In genomic region chr19:35902870-35903475, GRCh38 we compare ENCODE assay signal across 9 cellular contexts. TPM values are rescaled to one million over a fixed set of nuclear protein-coding genes. Genes with fewer than 3 reads are reported as not detected.
A peak's percentile ranks its signal among the peaks of the same experiment; 100 is the strongest.
DNase-seq lines count a peak whose midpoint lies in the region; ATAC-seq, FAIRE-seq and TF ChIP-seq lines count a peak whose summit lies in the region.
"Had no signal": no experiment of that assay in that cellular context is flagged by ENCODE, and none has a peak within 500 bp of the region (broad histone marks: within the 10 kb centered on the region; RNA-seq: fewer than 3 reads in every experiment).

No MANE protein-coding gene starts in this region.

- no peaks in the 10 kb centered on the region for H3K9me3 ChIP-seq in A549
- no peaks in the 10 kb centered on the region for H3K9me3 ChIP-seq in K562 (replicated peaks; ENCODE audit: control insufficient read depth, insufficient read depth, low read depth, low read length)

- H3K9ac ChIP-seq in K562 (ENCODE audit: insufficient read depth in 1 of 2, low read depth in 2 of 2, low read length in 2 of 2): peak overlapping the region; percentile 21 to 61; a peak in 3 of 4 replicates

- H3K4me3 Mint-ChIP-seq in mesothelial cell of epicardium: peak overlapping the region; percentile 66

- H3K36me3 ChIP-seq in K562 (ENCODE audit: control insufficient read depth, insufficient read depth, low read length): peaks cover 3% of the 10 kb centered on the region; the same call in 1 of the 3 replicates

- no TSS peak for BruUV-seq in K562 (replicated peaks; lab: Mats Ljungman, UMichigan)

- H3K27ac ChIP-seq in A549: peak overlapping the region; percentile 53 to 70; a peak in 5 of 6 replicates
- peak overlapping the region; percentile 9; the same call in 1 of the 3 replicates for H3K27ac ChIP-seq in K562 (ENCODE audit: extremely low read depth, low read depth, low read length)

- TF ChIP-seq CTCF in A549 (IDR thresholded peaks at IDR 0.05): no peak
- TF ChIP-seq CTCF in HFF-Myc (IDR thresholded peaks at IDR 0.05; ENCODE audit: low read depth, low read length, missing control alignments): no peak
- TF ChIP-seq CTCF in K562 (IDR thresholded peaks at IDR 0.05 in 2 of 3, conservative IDR thresholded peaks at IDR 0.05 in 1 of 3; ENCODE audit: insufficient read depth in 2 of 3, low read depth in 1 of 3, low read length in 3 of 3): no peak
- TF ChIP-seq CTCF in mesothelial cell of epicardium (IDR thresholded peaks at IDR 0.05; ENCODE audit: unreplicated experiment): no peak

- ATAC-seq in A549: no peak
- no peak for ATAC-seq in K562
- no peak for ATAC-seq in GM21360 (IDR thresholded peaks at IDR 0.05; ENCODE audit: unreplicated experiment)
- no peak for ATAC-seq in GM21737 (IDR thresholded peaks at IDR 0.05; ENCODE audit: unreplicated experiment)
- ATAC-seq in GM18867 (IDR thresholded peaks at IDR 0.05; ENCODE audit: unreplicated experiment): no peak

- TF ChIP-seq RAD21 in A549 (conservative IDR thresholded peaks at IDR 0.05 in 1 of 2, IDR thresholded peaks at IDR 0.05 in 1 of 2): no peak
- no peak for TF ChIP-seq RAD21 in K562 (CRISPR knock-in tag; conservative IDR thresholded peaks at IDR 0.05 in 1 of 2, IDR thresholded peaks at IDR 0.05 in 1 of 2)

- CTCF ChIA-PET in A549 (lab: Yijun Ruan, JAX): interaction anchor here (0.9 to 4.9 kb wide), 4 partner anchors 12 to 28 kb away, joined by 3 to 29 read pairs (median 12); no protein-coding TSS in a partner anchor
- CTCF ChIA-PET in K562 (lab: Yijun Ruan, JAX; ENCODE audit: low intra/inter-chr PET ratio): no interaction called here

- POLR2A ChIA-PET in A549 (lab: Yijun Ruan, JAX): no interaction called here
- POLR2A ChIA-PET in K562 (lab: Yijun Ruan, JAX): no interaction called here

- in situ Hi-C loops in K562 (cut with MboI): no loop called here

- H3K79me2 ChIP-seq in K562 (ENCODE audit: control insufficient read depth, insufficient read depth, low read length): peaks cover 19% of the 10 kb centered on the region; the same call in 2 of the 3 replicates

- no peaks in the 10 kb centered on the region for H3K36me3 Mint-ChIP-seq in mesothelial cell of epicardium

- H3K4me1 ChIP-seq in A549 (peaks cover 33% of the 10 kb centered on the region), K562 (replicated peaks in 1 of 2; ENCODE audit: control insufficient read depth in 2 of 2, insufficient read depth in 2 of 2, low read length in 2 of 2) (peaks cover 28 to 50% of the 10 kb centered on the region in 2 experiments)

- H3K4me2 ChIP-seq in A549: peak overlapping the region; percentile 82
- peak overlapping the region; percentile 77 for H3K4me2 ChIP-seq in K562 (ENCODE audit: insufficient read depth, low read length)

- no peaks in the 10 kb centered on the region for H3K27me3 ChIP-seq in K562 (ENCODE audit: control insufficient read depth in 2 of 2, insufficient read depth in 2 of 2, low read length in 2 of 2)

- H3K4me3 ChIP-seq in A549 (peak overlapping the region; percentile 34), HFF-Myc (replicated peaks; ENCODE audit: low read depth, low read length) (peak overlapping the region; percentile 37), K562 (peak overlapping the region; percentile 36)

- H3K9me1 ChIP-seq in K562 (ENCODE audit: control insufficient read depth, insufficient read depth, low read length): no peaks in the 10 kb centered on the region

- peak overlapping the region; percentile 87 for H3K27ac Mint-ChIP-seq in mesothelial cell of epicardium

- FAIRE-seq in A549 (lab: Jason Lieb, UNC) (no peak), K562 (lab: Jason Lieb, UNC) (peak; percentile 15)

- intact Hi-C loops in K562 (cut with micrococcal nuclease): no loop called here

- no peaks in the 10 kb centered on the region for H3K9me3 Mint-ChIP-seq in mesothelial cell of epicardium

- TF ChIP-seq EP300 in A549 (IDR thresholded peaks at IDR 0.05) (no peak), K562 (IDR thresholded peaks at IDR 0.05; ENCODE audit: low read length) (no peak)

- 74% methylated on average over 10 of the region's 10 CpGs for WGBS in A549 (ENCODE audit: missing lambda C conversion rate)
- WGBS in K562 (ENCODE audit: insufficient coverage, low coverage, missing lambda C conversion rate): 44% methylated on average over 9 of the region's 10 CpGs

- H4K20me1 ChIP-seq in K562 (replicated peaks; ENCODE audit: control insufficient read depth, insufficient read depth, low read length): no peaks in the 10 kb centered on the region

- DNase-seq in A549 (ENCODE audit: low read depth in 1 of 2, low spot score in 1 of 2) (no peak), HFF-Myc (ENCODE audit: extremely low read depth, low read depth) (no peak), K562 (ENCODE audit: extremely low read depth in 1 of 4, low spot score in 3 of 4) (no peak), mesothelial cell of epicardium (ENCODE audit: low spot score in 2 of 2, unreplicated experiment in 2 of 2) (no peak), kidney glomerular epithelial cell (lab: John Stamatoyannopoulos, UW) (no peak)

- no peak for TF ChIP-seq POLR2A in A549 (IDR thresholded peaks at IDR 0.05; ENCODE audit: low read length)
- no peak for TF ChIP-seq POLR2A in K562 (conservative IDR thresholded peaks at IDR 0.05)

- H3K27me3 Mint-ChIP-seq in mesothelial cell of epicardium (ENCODE audit: low read depth): no peaks in the 10 kb centered on the region

- peaks cover 26% of the 10 kb centered on the region for H3K4me1 Mint-ChIP-seq in mesothelial cell of epicardium

- peak overlapping the region; percentile 81 for H2AFZ ChIP-seq in K562 (ENCODE audit: low read depth, low read length)

RNA-seq across cellular contexts. Expression of gene HCST, which starts 0.6 kb away (rescaled TPM):
- 0.19 TPM in 1 of 2 replicates, not detected in the other for polyA plus RNA-seq in A549 (2011; rRNA removed)
- 0.30 and 0.38 TPM in 2 replicates for polyA plus RNA-seq in A549 (2012; cell fraction: cytosol; rRNA removed)
- 0.45 and 0.58 TPM in 2 replicates for polyA plus RNA-seq in A549 (2012; cell fraction: nucleus; rRNA removed)
- polyA plus RNA-seq in A549 (2017; fragmentation: RNase III; extraction: RNeasy Plus Mini Kit Qiagen cat#74134 plus additional on column Dnase treatment): 0.49 to 0.69 TPM in 2 of 3 replicates, not detected in the other
- 2.2 TPM in 1 of 2 replicates, not detected in the other for polyA minus RNA-seq in A549 (2011; rRNA and poly(A)+ RNA removed)
- total RNA-seq in K562 (2011; cell fraction: chromatin; rRNA removed; ENCODE audit: low replicate concordance): 1.0 TPM in 1 of 2 replicates, not detected in the other
- total RNA-seq in K562 (2011; cell fraction: nucleolus; rRNA removed): 1.7 and 2.2 TPM in 2 replicates
- total RNA-seq in K562 (2011; cell fraction: nucleoplasm; rRNA removed): 0.81 and 2.4 TPM in 2 replicates
- total RNA-seq in K562 (2014; rRNA removed): not detected in 2 replicates
- 0.29 TPM in 1 of 2 replicates, not detected in the other for total RNA-seq in K562 (2014; rRNA removed; fragmentation: Illumina TruSeq; extraction: Trizol)
- 0.65 and 0.94 TPM in 2 replicates for total RNA-seq in K562 (2015; rRNA removed; fragmentation: Illumina TruSeq; extraction: Trizol)
- total RNA-seq in K562 (2021): 0.47 and 1.6 TPM in 2 replicates
- polyA plus RNA-seq in K562 (2011; rRNA removed): 1.3 and 1.9 TPM in 2 replicates
- 1.4 and 17.5 TPM in 2 replicates for polyA plus RNA-seq in K562 (2011; cell fraction: cytosol; rRNA removed)
- 0.86 and 1.3 TPM in 2 replicates for polyA plus RNA-seq in K562 (2011; cell fraction: nucleus; rRNA removed)
- 1.2 and 1.6 TPM in 2 replicates for polyA plus RNA-seq in K562 (2012)
- not detected in 2 replicates for polyA plus RNA-seq in K562 (2014; fragmentation: Illumina TruSeq; extraction: Trizol)
- 1 to 10 TPM in 1 of 2 experiments, under 1 TPM in 1; 0.95 to 1.0 TPM for polyA plus RNA-seq in K562 (2014; fragmentation: Nextera tagmentation; extraction: Ambion mirVana)
- 1.1 and 1.9 TPM in 2 replicates for polyA plus RNA-seq in K562 (2014; rRNA removed)
- 1.7 TPM in 1 of 2 replicates, not detected in the other for polyA minus RNA-seq in K562 (2011; rRNA and poly(A)+ RNA removed)
- 1.8 TPM in 1 of 2 replicates, not detected in the other for polyA minus RNA-seq in K562 (2011; cell fraction: cytosol; rRNA and poly(A)+ RNA removed)
- not detected in 2 replicates for polyA minus RNA-seq in K562 (2011; cell fraction: nucleus; rRNA and poly(A)+ RNA removed)
- total RNA-seq in mesothelial cell of epicardium: 0.62 to 1.4 TPM (median 0.92 TPM) in 3 replicates
- total RNA-seq: glomerular endothelial cell had no signal

RNA-seq across cellular contexts. Expression of gene NFKBID, which starts 2.6 kb away (rescaled TPM):
- polyA plus RNA-seq in A549 (2011; rRNA removed) (4.0 and 4.1 TPM in 2 replicates), A549 (2017; fragmentation: RNase III; extraction: RNeasy Plus Mini Kit Qiagen cat#74134 plus additional on column Dnase treatment) (8.5 to 14.8 TPM (median 9.6 TPM) in 3 replicates), K562 (2011; rRNA removed) (3.3 and 6.8 TPM in 2 replicates), K562 (2014; fragmentation: Illumina TruSeq; extraction: Trizol) (3.6 and 4.1 TPM in 2 replicates), K562 (2014; fragmentation: Nextera tagmentation; extraction: Ambion mirVana) (under 1 TPM; 0.65 to 0.92 TPM), K562 (2014; rRNA removed) (6.3 and 8.9 TPM in 2 replicates)
- 9.6 and 11.4 TPM in 2 replicates for polyA plus RNA-seq in A549 (2012; cell fraction: cytosol; rRNA removed)
- polyA plus RNA-seq in A549 (2012; cell fraction: nucleus; rRNA removed): 59.9 and 65.7 TPM in 2 replicates
- polyA minus RNA-seq in A549 (2011; rRNA and poly(A)+ RNA removed): 8.8 and 9.4 TPM in 2 replicates
- total RNA-seq in K562 (2011; cell fraction: chromatin; rRNA removed; ENCODE audit: low replicate concordance): 15.7 and 63.9 TPM in 2 replicates
- total RNA-seq in K562 (2011; cell fraction: nucleolus; rRNA removed): 48.6 and 61.0 TPM in 2 replicates
- total RNA-seq in K562 (2011; cell fraction: nucleoplasm; rRNA removed): 27.9 and 29.7 TPM in 2 replicates
- total RNA-seq in K562 (2014; rRNA removed) (8.9 and 12.9 TPM in 2 replicates), K562 (2014; rRNA removed; fragmentation: Illumina TruSeq; extraction: Trizol) (1.7 and 2.9 TPM in 2 replicates), K562 (2015; rRNA removed; fragmentation: Illumina TruSeq; extraction: Trizol) (6.6 and 7.1 TPM in 2 replicates), K562 (2021) (9.3 and 10.0 TPM in 2 replicates), mesothelial cell of epicardium (16.3 to 18.9 TPM (median 17.1 TPM) in 3 replicates)
- polyA plus RNA-seq in K562 (2011; cell fraction: cytosol; rRNA removed): 5.3 and 6.4 TPM in 2 replicates
- 43.9 and 60.1 TPM in 2 replicates for polyA plus RNA-seq in K562 (2011; cell fraction: nucleus; rRNA removed)
- 2.7 and 5.6 TPM in 2 replicates for polyA plus RNA-seq in K562 (2012)
- polyA minus RNA-seq in K562 (2011; rRNA and poly(A)+ RNA removed): 3.2 and 6.3 TPM in 2 replicates
- polyA minus RNA-seq in K562 (2011; cell fraction: cytosol; rRNA and poly(A)+ RNA removed): 10.9 and 12.1 TPM in 2 replicates
- polyA minus RNA-seq in K562 (2011; cell fraction: nucleus; rRNA and poly(A)+ RNA removed): 20.7 and 27.1 TPM in 2 replicates

RNA-seq across cellular contexts. Expression of gene TYROBP, which starts 5.1 kb away (rescaled TPM):
- not detected in 2 replicates for polyA plus RNA-seq in A549 (2011; rRNA removed)
- polyA plus RNA-seq in A549 (2012; cell fraction: cytosol; rRNA removed): 0.14 and 0.34 TPM in 2 replicates
- polyA plus RNA-seq in A549 (2012; cell fraction: nucleus; rRNA removed): 0.29 TPM in 1 of 2 replicates, not detected in the other
- polyA plus RNA-seq in A549 (2017; fragmentation: RNase III; extraction: RNeasy Plus Mini Kit Qiagen cat#74134 plus additional on column Dnase treatment): 0.21 TPM in 1 of 3 replicates, not detected in the others
- 2.1 TPM in 1 of 2 replicates, not detected in the other for polyA minus RNA-seq in A549 (2011; rRNA and poly(A)+ RNA removed)
- total RNA-seq in K562 (2011; cell fraction: chromatin; rRNA removed; ENCODE audit: low replicate concordance): not detected in 2 replicates
- 0.83 TPM in 1 of 2 replicates, not detected in the other for total RNA-seq in K562 (2011; cell fraction: nucleolus; rRNA removed)
- 1.2 TPM in 1 of 2 replicates, not detected in the other for total RNA-seq in K562 (2011; cell fraction: nucleoplasm; rRNA removed)
- total RNA-seq in K562 (2014; rRNA removed): 0.86 and 2.0 TPM in 2 replicates
- 1.1 and 1.2 TPM in 2 replicates for total RNA-seq in K562 (2014; rRNA removed; fragmentation: Illumina TruSeq; extraction: Trizol)
- 8.2 and 9.8 TPM in 2 replicates for total RNA-seq in K562 (2015; rRNA removed; fragmentation: Illumina TruSeq; extraction: Trizol)
- total RNA-seq in K562 (2021): 2.7 and 2.9 TPM in 2 replicates
- 2.9 and 11.1 TPM in 2 replicates for polyA plus RNA-seq in K562 (2011; rRNA removed)
- 9.4 and 12.1 TPM in 2 replicates for polyA plus RNA-seq in K562 (2011; cell fraction: cytosol; rRNA removed)
- polyA plus RNA-seq in K562 (2011; cell fraction: nucleus; rRNA removed): 1.6 and 7.6 TPM in 2 replicates
- 14.6 and 22.6 TPM in 2 replicates for polyA plus RNA-seq in K562 (2012)
- 2.2 and 2.4 TPM in 2 replicates for polyA plus RNA-seq in K562 (2014; fragmentation: Illumina TruSeq; extraction: Trizol)
- polyA plus RNA-seq in K562 (2014; fragmentation: Nextera tagmentation; extraction: Ambion mirVana): 1 to 10 TPM in 1 of 2 experiments, under 1 TPM in 1; 0.72 to 1.6 TPM
- 3.4 and 8.1 TPM in 2 replicates for polyA plus RNA-seq in K562 (2014; rRNA removed)
- 0.87 and 2.1 TPM in 2 replicates for polyA minus RNA-seq in K562 (2011; rRNA and poly(A)+ RNA removed)
- 6.5 TPM in 1 of 2 replicates, not detected in the other for polyA minus RNA-seq in K562 (2011; cell fraction: cytosol; rRNA and poly(A)+ RNA removed)
- polyA minus RNA-seq in K562 (2011; cell fraction: nucleus; rRNA and poly(A)+ RNA removed): 1.6 TPM in 1 of 2 replicates, not detected in the other
- total RNA-seq in mesothelial cell of epicardium: not detected in 3 replicates
- total RNA-seq: glomerular endothelial cell had no signal

RNA-seq across cellular contexts. Expression of gene LRFN3, which starts 33.2 kb away (rescaled TPM):
- 2.4 and 3.1 TPM in 2 replicates for polyA plus RNA-seq in A549 (2011; rRNA removed)
- polyA plus RNA-seq in A549 (2012; cell fraction: cytosol; rRNA removed): 9.8 and 16.4 TPM in 2 replicates
- 13.2 and 22.2 TPM in 2 replicates for polyA plus RNA-seq in A549 (2012; cell fraction: nucleus; rRNA removed)
- 12.8 to 17.1 TPM (median 16.6 TPM) in 3 replicates for polyA plus RNA-seq in A549 (2017; fragmentation: RNase III; extraction: RNeasy Plus Mini Kit Qiagen cat#74134 plus additional on column Dnase treatment)
- polyA minus RNA-seq in A549 (2011; rRNA and poly(A)+ RNA removed): 2.1 and 2.9 TPM in 2 replicates
- total RNA-seq in K562 (2011; cell fraction: chromatin; rRNA removed; ENCODE audit: low replicate concordance): 0.32 TPM in 1 of 2 replicates, not detected in the other
- total RNA-seq in K562 (2011; cell fraction: nucleolus; rRNA removed): 0.26 and 0.50 TPM in 2 replicates
- 0.15 and 0.23 TPM in 2 replicates for total RNA-seq in K562 (2011; cell fraction: nucleoplasm; rRNA removed)
- total RNA-seq in K562 (2014; rRNA removed): 0.08 TPM in 1 of 2 replicates, not detected in the other
- not detected in 2 replicates for total RNA-seq in K562 (2014; rRNA removed; fragmentation: Illumina TruSeq; extraction: Trizol)
- total RNA-seq in K562 (2015; rRNA removed; fragmentation: Illumina TruSeq; extraction: Trizol): not detected in 2 replicates
- 0.11 and 0.31 TPM in 2 replicates for total RNA-seq in K562 (2021)
- 0.16 TPM in 1 of 2 replicates, not detected in the other for polyA plus RNA-seq in K562 (2011; rRNA removed)
- polyA plus RNA-seq in K562 (2011; cell fraction: cytosol; rRNA removed): 0.09 and 0.18 TPM in 2 replicates
- 0.17 and 0.20 TPM in 2 replicates for polyA plus RNA-seq in K562 (2011; cell fraction: nucleus; rRNA removed)
- polyA plus RNA-seq in K562 (2012): 0.07 and 0.09 TPM in 2 replicates
- polyA plus RNA-seq in K562 (2014; fragmentation: Illumina TruSeq; extraction: Trizol): 0.03 and 0.19 TPM in 2 replicates
- polyA plus RNA-seq in K562 (2014; fragmentation: Nextera tagmentation; extraction: Ambion mirVana): not detected
- polyA plus RNA-seq in K562 (2014; rRNA removed): 0.12 and 0.35 TPM in 2 replicates
- polyA minus RNA-seq in K562 (2011; rRNA and poly(A)+ RNA removed): 0.04 and 0.06 TPM in 2 replicates
- not detected in 2 replicates for polyA minus RNA-seq in K562 (2011; cell fraction: cytosol; rRNA and poly(A)+ RNA removed)
- 0.22 and 0.54 TPM in 2 replicates for polyA minus RNA-seq in K562 (2011; cell fraction: nucleus; rRNA and poly(A)+ RNA removed)
- total RNA-seq in mesothelial cell of epicardium: 25.7 to 28.5 TPM (median 27.5 TPM) in 3 replicates

RNA-seq across cellular contexts. Expression of gene APLP1, which starts 34.6 kb away (rescaled TPM):
- polyA plus RNA-seq in A549 (2011; rRNA removed): 55.3 and 60.4 TPM in 2 replicates
- polyA plus RNA-seq in A549 (2012; cell fraction: cytosol; rRNA removed): 63.3 and 100 TPM in 2 replicates
- 124 and 186 TPM in 2 replicates for polyA plus RNA-seq in A549 (2012; cell fraction: nucleus; rRNA removed)
- polyA plus RNA-seq in A549 (2017; fragmentation: RNase III; extraction: RNeasy Plus Mini Kit Qiagen cat#74134 plus additional on column Dnase treatment): 52.1 to 54.8 TPM (median 54.7 TPM) in 3 replicates
- 21.6 and 32.7 TPM in 2 replicates for polyA minus RNA-seq in A549 (2011; rRNA and poly(A)+ RNA removed)
- total RNA-seq in K562 (2011; cell fraction: chromatin; rRNA removed; ENCODE audit: low replicate concordance): 3.3 and 19.3 TPM in 2 replicates
- total RNA-seq in K562 (2011; cell fraction: nucleolus; rRNA removed): 8.6 and 11.2 TPM in 2 replicates
- total RNA-seq in K562 (2011; cell fraction: nucleoplasm; rRNA removed): 7.1 and 7.3 TPM in 2 replicates
- 5.8 and 9.0 TPM in 2 replicates for total RNA-seq in K562 (2014; rRNA removed)
- 2.3 and 3.0 TPM in 2 replicates for total RNA-seq in K562 (2014; rRNA removed; fragmentation: Illumina TruSeq; extraction: Trizol)
- 1.4 and 3.3 TPM in 2 replicates for total RNA-seq in K562 (2015; rRNA removed; fragmentation: Illumina TruSeq; extraction: Trizol)
- total RNA-seq in K562 (2021): 6.9 and 9.9 TPM in 2 replicates
- 4.7 and 8.9 TPM in 2 replicates for polyA plus RNA-seq in K562 (2011; rRNA removed)
- polyA plus RNA-seq in K562 (2011; cell fraction: cytosol; rRNA removed): 6.1 and 8.3 TPM in 2 replicates
- polyA plus RNA-seq in K562 (2011; cell fraction: nucleus; rRNA removed): 16.1 and 16.8 TPM in 2 replicates
- polyA plus RNA-seq in K562 (2012): 8.7 and 13.6 TPM in 2 replicates
- polyA plus RNA-seq in K562 (2014; fragmentation: Illumina TruSeq; extraction: Trizol): 6.6 and 7.8 TPM in 2 replicates
- polyA plus RNA-seq in K562 (2014; fragmentation: Nextera tagmentation; extraction: Ambion mirVana): under 1 TPM; 0.69 to 0.87 TPM
- 6.0 and 8.2 TPM in 2 replicates for polyA plus RNA-seq in K562 (2014; rRNA removed)
- polyA minus RNA-seq in K562 (2011; rRNA and poly(A)+ RNA removed): 1.1 and 1.4 TPM in 2 replicates
- 2.1 and 4.9 TPM in 2 replicates for polyA minus RNA-seq in K562 (2011; cell fraction: cytosol; rRNA and poly(A)+ RNA removed)
- 4.7 and 6.4 TPM in 2 replicates for polyA minus RNA-seq in K562 (2011; cell fraction: nucleus; rRNA and poly(A)+ RNA removed)
- total RNA-seq in mesothelial cell of epicardium: 137 to 151 TPM (median 146 TPM) in 3 replicates
